1 cellular context compared by ENCODE assay signal in the genomic region with DNA sequence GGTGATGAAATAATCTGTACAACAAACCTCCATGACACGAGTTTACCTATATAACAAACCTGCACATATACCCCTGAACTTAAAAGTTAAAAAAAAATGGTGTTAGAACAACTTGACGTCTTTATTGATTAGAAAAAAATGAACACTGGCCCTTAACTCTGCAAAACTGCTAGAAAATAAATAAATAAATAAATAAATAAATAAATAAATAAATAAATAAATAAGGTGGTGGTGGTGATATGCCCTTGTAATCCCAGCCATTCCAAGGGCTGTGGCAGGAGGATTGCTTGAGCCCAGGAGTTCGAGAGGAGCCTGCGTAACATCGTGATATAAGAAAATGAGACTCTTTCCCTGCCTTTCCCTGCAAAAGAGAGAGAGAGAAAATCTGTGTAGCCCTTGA.
TF ChIP-seq lines count a peak whose summit lies in the region.

No MANE protein-coding gene starts in this region.

TF ChIP-seq in HepG2, 621 proteins besides CTCF, POLR2A, EP300 and RAD21:
- TF ChIP-seq RBM22 (optimal IDR thresholded peaks at IDR 0.05; ENCODE audit: low read length) (peak; percentile 25), RELA (CRISPR knock-in tag; IDR thresholded peaks at IDR 0.05) (no peak), ZNF34 (CRISPR knock-in tag; IDR thresholded peaks at IDR 0.05; ENCODE audit: borderline replicate concordance) (no peak), MIER2 (CRISPR knock-in tag; IDR thresholded peaks at IDR 0.05) (no peak)
- TF ChIP-seq, protein P1, sequence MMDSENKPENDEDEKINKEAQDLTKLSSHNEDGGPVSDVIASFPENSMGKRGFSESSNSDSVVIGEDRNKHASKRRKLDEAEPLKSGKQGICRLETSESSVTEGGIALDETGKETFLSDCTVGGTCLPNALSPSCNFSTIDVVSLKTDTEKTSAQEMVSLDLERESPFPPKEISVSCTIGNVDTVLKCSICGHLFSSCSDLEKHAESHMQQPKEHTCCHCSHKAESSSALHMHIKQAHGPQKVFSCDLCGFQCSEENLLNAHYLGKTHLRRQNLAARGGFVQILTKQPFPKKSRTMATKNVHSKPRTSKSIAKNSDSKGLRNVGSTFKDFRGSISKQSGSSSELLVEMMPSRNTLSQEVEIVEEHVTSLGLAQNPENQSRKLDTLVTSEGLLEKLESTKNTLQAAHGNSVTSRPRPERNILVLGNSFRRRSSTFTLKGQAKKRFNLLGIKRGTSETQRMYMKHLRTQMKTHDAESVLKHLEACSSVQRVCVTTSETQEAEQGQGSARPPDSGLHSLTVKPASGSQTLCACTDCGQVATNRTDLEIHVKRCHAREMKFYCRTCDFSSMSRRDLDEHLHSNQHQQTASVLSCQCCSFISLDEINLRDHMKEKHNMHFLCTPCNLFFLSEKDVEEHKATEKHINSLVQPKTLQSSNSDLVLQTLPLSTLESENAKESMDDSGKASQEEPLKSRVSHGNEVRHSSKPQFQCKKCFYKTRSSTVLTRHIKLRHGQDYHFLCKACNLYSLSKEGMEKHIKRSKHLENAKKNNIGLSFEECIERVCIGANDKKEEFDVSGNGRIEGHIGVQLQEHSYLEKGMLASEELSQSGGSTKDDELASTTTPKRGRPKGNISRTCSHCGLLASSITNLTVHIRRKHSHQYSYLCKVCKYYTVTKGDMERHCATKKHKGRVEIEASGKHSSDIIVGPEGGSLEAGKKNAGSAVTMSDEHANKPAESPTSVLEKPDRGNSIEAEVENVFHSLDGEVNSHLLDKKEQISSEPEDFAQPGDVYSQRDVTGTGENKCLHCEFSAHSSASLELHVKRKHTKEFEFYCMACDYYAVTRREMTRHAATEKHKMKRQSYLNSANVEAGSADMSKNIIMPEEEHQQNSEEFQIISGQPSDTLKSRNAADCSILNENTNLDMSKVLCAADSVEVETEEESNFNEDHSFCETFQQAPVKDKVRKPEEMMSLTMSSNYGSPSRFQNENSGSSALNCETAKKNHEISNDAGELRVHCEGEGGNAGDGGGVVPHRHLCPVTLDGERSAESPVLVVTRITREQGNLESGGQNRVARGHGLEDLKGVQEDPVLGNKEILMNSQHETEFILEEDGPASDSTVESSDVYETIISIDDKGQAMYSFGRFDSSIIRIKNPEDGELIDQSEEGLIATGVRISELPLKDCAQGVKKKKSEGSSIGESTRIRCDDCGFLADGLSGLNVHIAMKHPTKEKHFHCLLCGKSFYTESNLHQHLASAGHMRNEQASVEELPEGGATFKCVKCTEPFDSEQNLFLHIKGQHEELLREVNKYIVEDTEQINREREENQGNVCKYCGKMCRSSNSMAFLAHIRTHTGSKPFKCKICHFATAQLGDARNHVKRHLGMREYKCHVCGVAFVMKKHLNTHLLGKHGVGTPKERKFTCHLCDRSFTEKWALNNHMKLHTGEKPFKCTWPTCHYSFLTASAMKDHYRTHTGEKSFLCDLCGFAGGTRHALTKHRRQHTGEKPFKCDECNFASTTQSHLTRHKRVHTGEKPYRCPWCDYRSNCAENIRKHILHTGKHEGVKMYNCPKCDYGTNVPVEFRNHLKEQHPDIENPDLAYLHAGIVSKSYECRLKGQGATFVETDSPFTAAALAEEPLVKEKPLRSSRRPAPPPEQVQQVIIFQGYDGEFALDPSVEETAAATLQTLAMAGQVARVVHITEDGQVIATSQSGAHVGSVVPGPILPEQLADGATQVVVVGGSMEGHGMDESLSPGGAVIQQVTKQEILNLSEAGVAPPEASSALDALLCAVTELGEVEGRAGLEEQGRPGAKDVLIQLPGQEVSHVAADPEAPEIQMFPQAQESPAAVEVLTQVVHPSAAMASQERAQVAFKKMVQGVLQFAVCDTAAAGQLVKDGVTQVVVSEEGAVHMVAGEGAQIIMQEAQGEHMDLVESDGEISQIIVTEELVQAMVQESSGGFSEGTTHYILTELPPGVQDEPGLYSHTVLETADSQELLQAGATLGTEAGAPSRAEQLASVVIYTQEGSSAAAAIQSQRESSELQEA (CRISPR knock-in tag; IDR thresholded peaks at IDR 0.05; ENCODE audit: not compliant biosample characterization) = no peak
